ENCODE assay signal across 8 cellular contexts in the genomic region with DNA sequence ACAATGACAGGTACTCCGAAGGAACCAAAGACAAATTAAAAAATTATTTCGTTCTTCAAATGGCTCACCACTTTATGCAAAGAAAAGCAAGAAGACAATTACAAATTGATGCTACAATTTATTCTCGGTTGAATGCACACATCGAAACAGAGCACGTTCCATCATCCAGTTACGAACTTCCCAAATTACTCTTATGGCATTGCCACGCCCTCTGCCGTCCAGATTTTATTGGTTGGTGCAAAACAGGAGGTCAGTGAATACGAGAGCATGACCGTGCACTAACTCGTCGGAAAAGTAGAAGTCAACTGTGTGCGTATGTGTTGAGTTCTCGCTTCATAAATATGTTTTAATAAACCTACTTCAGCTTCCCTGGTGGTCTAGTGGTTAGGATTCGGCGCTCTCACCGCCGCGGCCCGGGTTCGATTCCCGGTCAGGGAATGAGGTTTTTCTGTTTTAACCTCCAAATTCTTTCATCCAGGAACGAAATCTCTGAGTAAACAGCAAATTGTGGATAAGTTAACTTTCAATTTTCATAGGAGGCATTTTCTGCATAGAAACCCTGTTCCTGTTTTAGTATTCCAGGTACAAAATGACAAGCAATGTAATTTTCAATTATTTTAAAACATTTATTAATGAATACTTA. TPM values are rescaled to one million over a fixed set of nuclear protein-coding genes. Genes with fewer than 3 reads are reported as not detected.
DNase-seq lines count a peak whose midpoint lies in the region; ATAC-seq and TF ChIP-seq lines count a peak whose summit lies in the region.

No MANE protein-coding gene starts in this region.

- no peak overlapping the region for H3K27ac ChIP-seq in HUES64 (ENCODE audit: low read depth, low read length)

- H3K4me3 ChIP-seq in HUES64 (ENCODE audit: low read length): peak overlapping the region; percentile 92
- no peak overlapping the region for H3K4me3 ChIP-seq in mucosa of stomach (ENCODE audit: low read length)

- 0% methylated on average over 23 of the region's 23 CpGs for WGBS in HUES64

- peaks cover 21% of the 10 kb centered on the region for H3K4me1 ChIP-seq in HUES64 (ENCODE audit: insufficient read depth, low read length)
- peaks cover 4% of the 10 kb centered on the region for H3K4me1 ChIP-seq in mucosa of stomach (ENCODE audit: control insufficient read depth, insufficient read depth, low read length)

- no peaks in the 10 kb centered on the region for H3K36me3 ChIP-seq in HUES64 (ENCODE audit: insufficient read depth, low read length)
- H3K36me3 ChIP-seq in mucosa of stomach (ENCODE audit: control insufficient read depth, insufficient read depth, low read length): no peaks in the 10 kb centered on the region

- ATAC-seq in GM19395 (IDR thresholded peaks at IDR 0.05; ENCODE audit: unreplicated experiment) (peak; percentile 56), esophagus mucosa (peak; percentile 80)

- H3K9ac ChIP-seq in HUES64 (ENCODE audit: low read depth, low read length) (peak overlapping the region; percentile 68), mucosa of stomach (ENCODE audit: low read length) (peak overlapping the region; percentile 49)

- H3K27me3 ChIP-seq in HUES64 (ENCODE audit: insufficient read depth, low read length) (peaks cover 35% of the 10 kb centered on the region), mucosa of stomach (ENCODE audit: control insufficient read depth, insufficient read depth, low read length) (no peaks in the 10 kb centered on the region)

- no peak for TF ChIP-seq CTCF in AG09319 (IDR thresholded peaks at IDR 0.05; ENCODE audit: low read depth, low read length)

- DNase-seq in AG09319 (ENCODE audit: extremely low read depth, low read depth) (peak; percentile 84), OCI-M2 (lab: John Stamatoyannopoulos, UW; ENCODE audit: unreplicated experiment) (peak; percentile 96)
- DNase-seq in activated T-cell treated with anti-CD3 and anti-CD28 coated beads, Interleukin-2, amount 50 U/mL, for 1 hour: peak; percentile 79
- DNase-seq in stimulated activated CD8-positive, alpha-beta memory T cell treated with anti-CD3 and anti-CD28 coated beads, Interleukin-4, amount 100 ng/mL, for 4 hours (ENCODE audit: low read depth in 2 of 2, low spot score in 1 of 2): peak; percentile 48 to 55

- H3K9me3 ChIP-seq in HUES64 (ENCODE audit: insufficient read depth, low read depth, low read length) (no peaks in the 10 kb centered on the region), mucosa of stomach (ENCODE audit: control insufficient read depth, low read length) (no peaks in the 10 kb centered on the region)

RNA-seq across cellular contexts. Expression of gene ZNF311, which starts 23.2 kb away (rescaled TPM):
- polyA plus RNA-seq in HUES64 (2013, experiment 1 of 2): 0.30 TPM
- polyA plus RNA-seq in HUES64 (2013, experiment 2 of 2): 0.44 TPM
- 1.1 TPM for total RNA-seq in esophagus mucosa

RNA-seq across cellular contexts. Expression of gene TRIM27, which starts 58.2 kb away (rescaled TPM):
- polyA plus RNA-seq in HUES64 (2013, experiment 1 of 2): 53.2 TPM
- 44.4 TPM for polyA plus RNA-seq in HUES64 (2013, experiment 2 of 2)
- 22.0 TPM for total RNA-seq in esophagus mucosa
